ENCODE assay signal across 8 cellular contexts in genomic region chr14:92122351-92122677, GRCh38. TPM values are rescaled to one million over a fixed set of nuclear protein-coding genes. Genes with fewer than 3 reads are reported as not detected.
DNase-seq lines count a peak whose midpoint lies in the region; ATAC-seq and TF ChIP-seq lines count a peak whose summit lies in the region.

No MANE protein-coding gene starts in this region.

- in situ Hi-C loops in astrocyte of the cerebellum (cut with HindIII; ENCODE audit: low sequenced_read_pairs), result no loop called here
- in situ Hi-C loops in gastrocnemius medialis (cut with MboI; ENCODE audit: low sequenced_read_pairs in 4 of 4), result loop anchor here in 1 of 4 donors (25.0 kb wide), 2 partner anchors 610 to 665 kb away; partner anchors contain the start of genes GOLGA5 and PPP4R3A

- no peaks in the 10 kb centered on the region for H3K27me3 ChIP-seq in CD4-positive, alpha-beta memory T cell (ENCODE audit: insufficient read depth, low read length)
- H3K27me3 ChIP-seq in iPS-15b (ENCODE audit: control insufficient read depth, insufficient read depth, low read length) (no peaks in the 10 kb centered on the region), gastrocnemius medialis (no peaks in the 10 kb centered on the region)

- CTCF ChIA-PET in CD4-positive, alpha-beta memory T cell (lab: Charles Lee; ENCODE audit: partially characterized antibody), result interaction anchor here (1.1 to 10.7 kb wide), 4 partner anchors 10 to 82 kb away, joined by 4 to 167 read pairs (median 14); partner anchors contain the start of gene ATXN3

- H3K9me3 Mint-ChIP-seq in CD4-positive, alpha-beta memory T cell, result no peaks in the 10 kb centered on the region

- no peaks in the 10 kb centered on the region for H3K36me3 ChIP-seq in CD4-positive, alpha-beta memory T cell (ENCODE audit: insufficient read depth, low read length)
- H3K36me3 ChIP-seq in iPS-15b (ENCODE audit: control insufficient read depth, insufficient read depth, low read length), result peaks cover 8% of the 10 kb centered on the region
- peaks cover 0 to 12% of the 10 kb centered on the region in 2 donors for H3K36me3 ChIP-seq in gastrocnemius medialis

- H3K27me3 Mint-ChIP-seq in CD4-positive, alpha-beta memory T cell, result peaks cover 0 to 2% of the 10 kb centered on the region in 2 donors

- intact Hi-C loops in CD4-positive, alpha-beta memory T cell (cut with micrococcal nuclease), result loop anchor here (5.0 to 10.0 kb wide), 3 partner anchors 482 to 670 kb away; partner anchors contain the start of genes GOLGA5 and PPP4R3A
- intact Hi-C loops in gastrocnemius medialis (cut with DNase I; ENCODE audit: low total_unique reads), result loop anchor here (5.0 to 10.0 kb wide), 2 partner anchors 85 to 672 kb away; partner anchors contain the start of gene GOLGA5

- H3K9me3 ChIP-seq in CD4-positive, alpha-beta memory T cell (ENCODE audit: control insufficient read depth in 1 of 2, low read length in 2 of 2), result no peaks in the 10 kb centered on the region
- no peaks in the 10 kb centered on the region for H3K9me3 ChIP-seq in iPS-15b (ENCODE audit: control insufficient read depth, insufficient read depth, low read length)
- H3K9me3 ChIP-seq in gastrocnemius medialis, result no peaks in the 10 kb centered on the region

- TF ChIP-seq POLR2A in gastrocnemius medialis (IDR thresholded peaks at IDR 0.05), result no peak

- TF ChIP-seq CTCF in astrocyte of the cerebellum (IDR thresholded peaks at IDR 0.05; ENCODE audit: low read depth, low read length, missing control alignments), result no peak
- no peak for TF ChIP-seq CTCF in gastrocnemius medialis (IDR thresholded peaks at IDR 0.05 in 4 of 5, conservative IDR thresholded peaks at IDR 0.05 in 1 of 5)

- H3K36me3 Mint-ChIP-seq in CD4-positive, alpha-beta memory T cell, result peaks cover 6 to 29% of the 10 kb centered on the region in 2 donors

- peaks cover 73% of the 10 kb centered on the region for H3K4me1 ChIP-seq in CD4-positive, alpha-beta memory T cell (ENCODE audit: insufficient read depth, low read length)
- H3K4me1 ChIP-seq in iPS-15b (ENCODE audit: control insufficient read depth, insufficient read depth, low read length) (peaks cover 4% of the 10 kb centered on the region), gastrocnemius medialis (peaks cover 37 to 41% of the 10 kb centered on the region in 2 donors)

- POLR2A ChIA-PET in CD4-positive, alpha-beta memory T cell (lab: Charles Lee; ENCODE audit: partially characterized antibody), result interaction anchor here (0.6 to 6.5 kb wide), 14 partner anchors 9 to 1364 kb away, joined by 3 to 125 read pairs (median 4); partner anchors contain the start of genes ATXN3, GOLGA5, PPP4R3A and TRIP11

- H3K4me3 ChIP-seq in CD4-positive, alpha-beta memory T cell (ENCODE audit: low read length in 2 of 2), result peak overlapping the region; percentile 98
- H3K4me3 ChIP-seq in astrocyte of the cerebellum (ENCODE audit: low read depth, low read length), result peak overlapping the region; percentile 91
- peak overlapping the region; percentile 99 for H3K4me3 ChIP-seq in iPS-15b (ENCODE audit: low read depth, low read length)
- peak overlapping the region; percentile 84 to 95 (median 91) for H3K4me3 ChIP-seq in gastrocnemius medialis

- peak overlapping the region; percentile 88 for H3K27ac ChIP-seq in CD4-positive, alpha-beta memory T cell (ENCODE audit: low read depth, low read length)
- H3K27ac ChIP-seq in gastrocnemius medialis, result peak overlapping the region; percentile 92 to 99 (median 96)

- H3K9ac ChIP-seq in iPS-15b (ENCODE audit: low read depth, low read length), result peak overlapping the region; percentile 100

- DNase-seq in CD4-positive, alpha-beta memory T cell, result no peak
- peak; percentile 11 for DNase-seq in NCI-H146 treated with DMSO at 0.1 percent for 48 hours (lab: John Stamatoyannopoulos, UW; ENCODE audit: unreplicated experiment)
- DNase-seq in astrocyte of the cerebellum (ENCODE audit: low read depth), result no peak
- DNase-seq in gastrocnemius medialis, result no peak

- peaks cover 30 to 64% (median 41%) of the 10 kb centered on the region in 4 donors for H3K4me1 Mint-ChIP-seq in CD4-positive, alpha-beta memory T cell

- peak overlapping the region; percentile 98 to 100 (median 99) for H3K27ac Mint-ChIP-seq in CD4-positive, alpha-beta memory T cell

- ATAC-seq in GM19328 (IDR thresholded peaks at IDR 0.05; ENCODE audit: unreplicated experiment), result peak; percentile 11
- ATAC-seq in gastrocnemius medialis, result peak; percentile 43
- no peak for ATAC-seq in GM19467 (IDR thresholded peaks at IDR 0.05; ENCODE audit: unreplicated experiment)
- no peak for ATAC-seq in GM18858 (IDR thresholded peaks at IDR 0.05; ENCODE audit: unreplicated experiment)

- H3K4me3 Mint-ChIP-seq in CD4-positive, alpha-beta memory T cell, result peak overlapping the region; percentile 96 to 100 (median 99)

RNA-seq across cellular contexts. Expression of gene CPSF2, which starts 0.5 kb away (rescaled TPM):
- 10 to 100 TPM; 71.2 to 71.9 TPM for total RNA-seq in CD4-positive, alpha-beta memory T cell
- 10 to 100 TPM; 24.0 to 37.0 TPM for polyA plus RNA-seq in CD4-positive, alpha-beta memory T cell
- 100 to 1,000 TPM in 1 of 4 donors, 10 to 100 TPM in 3; 52.2 to 146 (median 58.6) TPM for total RNA-seq in gastrocnemius medialis

RNA-seq across cellular contexts. Expression of gene NDUFB1, which starts 0.8 kb away (rescaled TPM):
- total RNA-seq in CD4-positive, alpha-beta memory T cell, result 10 to 100 TPM; 94.6 to 96.0 TPM
- polyA plus RNA-seq in CD4-positive, alpha-beta memory T cell, result 100 to 1,000 TPM; 292 to 310 TPM
- total RNA-seq in gastrocnemius medialis, result 1,000 to 10,000 TPM in 1 of 4 donors, 100 to 1,000 TPM in 3; 409 to 1,081 (median 454) TPM

RNA-seq across cellular contexts. Expression of gene ATXN3, which starts 15.9 kb away (rescaled TPM):
- 10 to 100 TPM; 48.9 to 52.4 TPM for total RNA-seq in CD4-positive, alpha-beta memory T cell
- polyA plus RNA-seq in CD4-positive, alpha-beta memory T cell, result 10 to 100 TPM; 12.1 to 19.9 TPM
- 10 to 100 TPM in 1 of 4 donors, 1 to 10 TPM in 3; 6.4 to 18.9 (median 8.5) TPM for total RNA-seq in gastrocnemius medialis

Comparison
In these comparisons a context has a peak if more than half of its experiments do, and no peak if none do; other contexts are left out.
1. ATAC-seq: peak in GM19328 (single experiment) and gastrocnemius medialis (2 of 2); none in GM19467 (single experiment) and GM18858 (single experiment).
2. RNA of gene NDUFB1, which starts 0.8 kb away (total RNA-seq): 409 to 1,081 TPM in gastrocnemius medialis; 94.6 to 96.0 TPM in CD4-positive, alpha-beta memory T cell; every median in the first group is over 4 times any median in the second.
3. Peak in every context shown above with its lines, with median percentiles within 50 percentile points of each other: H3K4me3 ChIP-seq.